ENCODE assay signal across 22 cellular contexts in genomic region chr19:14161305-14161704, GRCh38. TPM values are rescaled to one million over a fixed set of nuclear protein-coding genes. Genes with fewer than 3 reads are reported as not detected.
A peak's percentile ranks its signal among the peaks of the same experiment; 100 is the strongest.
DNase-seq lines count a peak whose midpoint lies in the region; ATAC-seq, FAIRE-seq and TF ChIP-seq lines count a peak whose summit lies in the region.
"Had no signal": no experiment of that assay in that cellular context is flagged by ENCODE, and none has a peak within 500 bp of the region (broad histone marks: within the 10 kb centered on the region; RNA-seq: fewer than 3 reads in every experiment).

No MANE protein-coding gene starts in this region.

- H3K4me2 ChIP-seq in SK-N-SH, result no peak overlapping the region
- H3K4me2 ChIP-seq in K562 (ENCODE audit: insufficient read depth, low read length), result no peak overlapping the region
- H3K4me2 ChIP-seq in osteoblast (ENCODE audit: insufficient read depth, low read length), result no peak overlapping the region

- no peak for TF ChIP-seq CTCF in SK-N-SH (IDR thresholded peaks at IDR 0.05)
- no peak for TF ChIP-seq CTCF in K562 (IDR thresholded peaks at IDR 0.05 in 2 of 3, conservative IDR thresholded peaks at IDR 0.05 in 1 of 3; ENCODE audit: insufficient read depth in 2 of 3, low read depth in 1 of 3, low read length in 3 of 3)
- no peak for TF ChIP-seq CTCF in neural crest cell (conservative IDR thresholded peaks at IDR 0.05)
- TF ChIP-seq CTCF in osteoblast (IDR thresholded peaks at IDR 0.05; ENCODE audit: extremely low read depth, low read depth, low read length), result no peak
- TF ChIP-seq CTCF in body of pancreas (IDR thresholded peaks at IDR 0.05), result no peak
- no peak for TF ChIP-seq CTCF in heart right ventricle (IDR thresholded peaks at IDR 0.05)

- peak; percentile 26 for DNase-seq in SK-N-SH
- DNase-seq in K562 (ENCODE audit: extremely low read depth in 1 of 4, low spot score in 3 of 4), result no peak
- no peak for DNase-seq in neural crest cell (ENCODE audit: low read depth, low spot score)
- DNase-seq in osteoblast (ENCODE audit: insufficient read length, low spot score, missing footprints), result peak; percentile 76
- no peak for DNase-seq in body of pancreas
- no peak for DNase-seq in heart right ventricle
- DNase-seq: Caco-2; CD4-positive, CD25-positive, alpha-beta regulatory T cell; CD8-positive, alpha-beta T cell; DMS153; DND-41; HCEC 1CT had no signal

- TF ChIP-seq RAD21 in SK-N-SH (IDR thresholded peaks at IDR 0.05; ENCODE audit: low read length), result no peak
- no peak for TF ChIP-seq RAD21 in K562 (CRISPR knock-in tag; conservative IDR thresholded peaks at IDR 0.05 in 1 of 2, IDR thresholded peaks at IDR 0.05 in 1 of 2)

- in situ Hi-C loops in K562 (cut with MboI), result no loop called here

- FAIRE-seq in K562 (lab: Jason Lieb, UNC), result no peak
- FAIRE-seq: A204.1, G401.6, GM12892, H1 had no signal

- TF ChIP-seq EP300 in SK-N-SH (IDR thresholded peaks at IDR 0.05; ENCODE audit: borderline replicate concordance in 1 of 2, low read depth in 1 of 2, low read length in 1 of 2) (no peak), K562 (IDR thresholded peaks at IDR 0.05; ENCODE audit: low read length) (no peak)

- POLR2A ChIA-PET in SK-N-SH (lab: Yijun Ruan, JAX), result no interaction called here
- POLR2A ChIA-PET in K562 (lab: Yijun Ruan, JAX), result interaction anchor here (0.6 kb wide), 1 partner anchor 29 kb away, joined by 3 read pairs; no protein-coding TSS in a partner anchor

- H3K27ac Mint-ChIP-seq in neural crest cell (ENCODE audit: unreplicated experiment), result peak overlapping the region; percentile 27
- H3K27ac Mint-ChIP-seq: B cell; CD4-positive, CD25-positive, alpha-beta regulatory T cell; CD8-positive, alpha-beta T cell had no signal

- H3K27me3 Mint-ChIP-seq in neural crest cell (ENCODE audit: low read depth), result no peaks in the 10 kb centered on the region
- H3K27me3 Mint-ChIP-seq: CD4-positive, CD25-positive, alpha-beta regulatory T cell had no signal

- H3K27me3 ChIP-seq in SK-N-SH (ENCODE audit: insufficient read depth) (no peaks in the 10 kb centered on the region), K562 (ENCODE audit: control insufficient read depth in 2 of 2, insufficient read depth in 2 of 2, low read length in 2 of 2) (no peaks in the 10 kb centered on the region), osteoblast (ENCODE audit: insufficient read depth, low read length) (no peaks in the 10 kb centered on the region), body of pancreas (no peaks in the 10 kb centered on the region), heart right ventricle (no peaks in the 10 kb centered on the region)
- H3K27me3 ChIP-seq: BLaER1 had no signal

- H3K36me3 Mint-ChIP-seq in neural crest cell (ENCODE audit: low read depth), result no peaks in the 10 kb centered on the region
- H3K36me3 Mint-ChIP-seq: CD4-positive, CD25-positive, alpha-beta regulatory T cell had no signal

- no peaks in the 10 kb centered on the region for H3K9me1 ChIP-seq in K562 (ENCODE audit: control insufficient read depth, insufficient read depth, low read length)

- H3F3A ChIP-seq in SK-N-SH (replicated peaks; ENCODE audit: insufficient read depth), result no peaks in the 10 kb centered on the region

- H3K79me2 ChIP-seq in SK-N-SH (ENCODE audit: insufficient read depth) (no peaks in the 10 kb centered on the region), K562 (ENCODE audit: control insufficient read depth, insufficient read depth, low read length) (no peaks in the 10 kb centered on the region), osteoblast (ENCODE audit: insufficient read depth, low read length) (no peaks in the 10 kb centered on the region)

- H3K9me3 Mint-ChIP-seq in neural crest cell, result no peaks in the 10 kb centered on the region
- H3K9me3 Mint-ChIP-seq: CD4-positive, CD25-positive, alpha-beta regulatory T cell; CD8-positive, alpha-beta T cell had no signal

- no peaks in the 10 kb centered on the region for H3K9me2 ChIP-seq in SK-N-SH

- CTCF ChIA-PET in SK-N-SH (lab: Yijun Ruan, JAX), result interaction anchor here (1.1 to 4.0 kb wide), 2 partner anchors 25 to 187 kb away, joined by 5 to 12 read pairs; partner anchors contain the start of gene ASF1B
- CTCF ChIA-PET in K562 (lab: Yijun Ruan, JAX; ENCODE audit: low intra/inter-chr PET ratio), result no interaction called here

- ATAC-seq in SK-N-SH treated with all-trans-retinoic acid at 6 μM for 48 hours (no peak), K562 (no peak), body of pancreas (no peak), heart right ventricle (no peak), HG03520 (IDR thresholded peaks at IDR 0.05; ENCODE audit: unreplicated experiment) (no peak)
- ATAC-seq: CD8-positive, alpha-beta T cell had no signal

- intact Hi-C loops in K562 (cut with micrococcal nuclease) (no loop called here), body of pancreas (cut with DNase I) (no loop called here), heart right ventricle (cut with DNase I) (no loop called here)

- H3K9ac ChIP-seq in SK-N-SH, result no peak overlapping the region
- no peak overlapping the region for H3K9ac ChIP-seq in K562 (ENCODE audit: insufficient read depth in 1 of 2, low read depth in 2 of 2, low read length in 2 of 2)
- H3K9ac ChIP-seq: BLaER1 had no signal

- peaks cover 0 to 8% of the 10 kb centered on the region in 2 experiments; a peak in 1 of 4 replicates for H3K4me1 ChIP-seq in SK-N-SH (ENCODE audit: control insufficient read depth in 1 of 2, insufficient read depth in 2 of 2, low read depth in 1 of 2, low read length in 1 of 2)
- peaks cover 0 to 30% of the 10 kb centered on the region in 2 experiments; a peak in 2 of 5 replicates for H3K4me1 ChIP-seq in K562 (replicated peaks in 1 of 2; ENCODE audit: control insufficient read depth in 2 of 2, insufficient read depth in 2 of 2, low read length in 2 of 2)
- no peaks in the 10 kb centered on the region for H3K4me1 ChIP-seq in osteoblast (ENCODE audit: insufficient read depth, low read length)
- H3K4me1 ChIP-seq in body of pancreas, result no peaks in the 10 kb centered on the region
- H3K4me1 ChIP-seq in heart right ventricle, result peaks cover 0 to 4% (median 0%) of the 10 kb centered on the region in 9 donors
- H3K4me1 ChIP-seq: Caco-2 had no signal

- no peak for TF ChIP-seq POLR2A in K562 (conservative IDR thresholded peaks at IDR 0.05)
- TF ChIP-seq POLR2A in body of pancreas (IDR thresholded peaks at IDR 0.05), result no peak

- H3K27ac ChIP-seq in SK-N-SH (ENCODE audit: low read depth in 2 of 2, low read length in 1 of 2) (no peak overlapping the region), K562 (ENCODE audit: extremely low read depth, low read depth, low read length) (no peak overlapping the region), osteoblast (ENCODE audit: low read depth, low read length) (no peak overlapping the region), body of pancreas (no peak overlapping the region), heart right ventricle (no peak overlapping the region)
- H3K27ac ChIP-seq: 22Rv1, C4-2B had no signal

- 93% methylated on average over 7 of the region's 19 CpGs for WGBS in SK-N-SH (ENCODE audit: low lambda C conversion rate)
- WGBS in K562 (ENCODE audit: insufficient coverage, low coverage, missing lambda C conversion rate), result 87% methylated on average over 8 of the region's 19 CpGs
- 92 to 95% methylated on average over 11 to 17 of the region's 19 CpGs for WGBS in body of pancreas, 2 donors
- WGBS in heart right ventricle, 2 donors, result 95 to 96% methylated on average over 19 of the region's 19 CpGs

- H3K4me3 Mint-ChIP-seq in neural crest cell, result no peak overlapping the region
- H3K4me3 Mint-ChIP-seq: B cell; CD8-positive, alpha-beta T cell had no signal

- H3K4me3 ChIP-seq in SK-N-SH (ENCODE audit: low read depth in 2 of 2, low read length in 1 of 2) (no peak overlapping the region), K562 (no peak overlapping the region), osteoblast (ENCODE audit: insufficient read depth, low read length) (no peak overlapping the region), body of pancreas (no peak overlapping the region), heart right ventricle (no peak overlapping the region)
- H3K4me3 ChIP-seq: BLaER1 had no signal

- no peaks in the 10 kb centered on the region for H3K9me3 ChIP-seq in SK-N-SH
- no peaks in the 10 kb centered on the region for H3K9me3 ChIP-seq in K562 (replicated peaks; ENCODE audit: control insufficient read depth, insufficient read depth, low read depth, low read length)
- no peaks in the 10 kb centered on the region for H3K9me3 ChIP-seq in osteoblast (ENCODE audit: low read depth, low read length)
- no peaks in the 10 kb centered on the region for H3K9me3 ChIP-seq in body of pancreas
- no peaks in the 10 kb centered on the region for H3K9me3 ChIP-seq in heart right ventricle
- H3K9me3 ChIP-seq: BLaER1, Caco-2 had no signal

- BruUV-seq in K562 (replicated peaks; lab: Mats Ljungman, UMichigan), result no TSS peak

- H3K36me3 ChIP-seq in SK-N-SH (replicated peaks in 1 of 2; ENCODE audit: control insufficient read depth in 1 of 2, insufficient read depth in 2 of 2, low read length in 1 of 2) (peaks cover 5 to 33% of the 10 kb centered on the region in 2 experiments), K562 (ENCODE audit: control insufficient read depth, insufficient read depth, low read length) (peaks cover 36% of the 10 kb centered on the region; the same call in 2 of the 3 replicates), osteoblast (ENCODE audit: insufficient read depth, low read length) (no peaks in the 10 kb centered on the region), body of pancreas (replicated peaks in 1 of 2; ENCODE audit: insufficient read depth in 1 of 2, low read depth in 2 of 2) (peaks cover 0 to 1% of the 10 kb centered on the region in 2 donors), heart right ventricle (peaks cover 0 to 55% (median 17%) of the 10 kb centered on the region in 9 donors)

- peaks cover 7% of the 10 kb centered on the region for H3K4me1 Mint-ChIP-seq in neural crest cell

- H2AFZ ChIP-seq in SK-N-SH (ENCODE audit: low read depth) (no peak overlapping the region), K562 (ENCODE audit: low read depth, low read length) (no peak overlapping the region), osteoblast (ENCODE audit: low read length) (no peak overlapping the region)

- H4K20me1 ChIP-seq in SK-N-SH (ENCODE audit: insufficient read depth) (no peaks in the 10 kb centered on the region), K562 (replicated peaks; ENCODE audit: control insufficient read depth, insufficient read depth, low read length) (no peaks in the 10 kb centered on the region; the same call in none of the 2 replicates), osteoblast (ENCODE audit: insufficient read depth, low read length) (peaks cover 2% of the 10 kb centered on the region)

RNA-seq across cellular contexts. Expression of gene ASF1B, which starts 24.9 kb away (rescaled TPM):
- polyA plus RNA-seq in SK-N-SH (2012; rRNA removed) (17.8 and 19.0 TPM in 2 replicates), K562 (2011; rRNA removed) (43.1 and 69.4 TPM in 2 replicates), K562 (2014; fragmentation: Illumina TruSeq; extraction: Trizol) (59.5 and 60.9 TPM in 2 replicates), K562 (2014; fragmentation: Nextera tagmentation; extraction: Ambion mirVana) (1 to 10 TPM; 6.0 to 8.0 TPM), K562 (2014; rRNA removed) (52.7 and 53.3 TPM in 2 replicates), heart right ventricle (under 1 TPM; 0.59 to 0.90 TPM)
- 12.3 and 20.2 TPM in 2 replicates for polyA plus RNA-seq in SK-N-SH (2012; cell fraction: cytosol; rRNA removed)
- 9.1 and 10.0 TPM in 2 replicates for polyA plus RNA-seq in SK-N-SH (2012; cell fraction: nucleus; rRNA removed)
- 7.9 and 16.6 TPM in 2 replicates for total RNA-seq in K562 (2011; cell fraction: chromatin; rRNA removed; ENCODE audit: low replicate concordance)
- 18.7 and 23.9 TPM in 2 replicates for total RNA-seq in K562 (2011; cell fraction: nucleolus; rRNA removed)
- total RNA-seq in K562 (2011; cell fraction: nucleoplasm; rRNA removed), result 14.1 and 22.4 TPM in 2 replicates
- total RNA-seq in K562 (2014; rRNA removed) (54.8 and 85.6 TPM in 2 replicates), K562 (2014; rRNA removed; fragmentation: Illumina TruSeq; extraction: Trizol) (29.4 and 30.7 TPM in 2 replicates), K562 (2015; rRNA removed; fragmentation: Illumina TruSeq; extraction: Trizol) (38.0 and 39.3 TPM in 2 replicates), K562 (2021) (59.6 and 66.6 TPM in 2 replicates), neural crest cell (54.8 and 55.6 TPM in 2 replicates), osteoblast (1.1 and 2.7 TPM in 2 replicates), body of pancreas (1 to 10 TPM in 1 of 2 donors, under 1 TPM in 1; 0.26 to 1.6 TPM), heart right ventricle (1 to 10 TPM in 3 of 10 donors, under 1 TPM in 7; 0.17 to 5.6 (median 0.63) TPM)
- 75.6 and 117 TPM in 2 replicates for polyA plus RNA-seq in K562 (2011; cell fraction: cytosol; rRNA removed)
- 22.8 and 25.8 TPM in 2 replicates for polyA plus RNA-seq in K562 (2011; cell fraction: nucleus; rRNA removed)
- 72.6 and 87.5 TPM in 2 replicates for polyA plus RNA-seq in K562 (2012)
- polyA minus RNA-seq in K562 (2011; rRNA and poly(A)+ RNA removed), result 19.4 and 39.5 TPM in 2 replicates
- 43.6 and 47.1 TPM in 2 replicates for polyA minus RNA-seq in K562 (2011; cell fraction: cytosol; rRNA and poly(A)+ RNA removed)
- polyA minus RNA-seq in K562 (2011; cell fraction: nucleus; rRNA and poly(A)+ RNA removed), result 11.0 and 13.6 TPM in 2 replicates

RNA-seq across cellular contexts. Expression of gene PRKACA, which starts 43.7 kb away (rescaled TPM):
- 17.2 and 48.4 TPM in 2 replicates for polyA plus RNA-seq in SK-N-SH (2012; rRNA removed)
- polyA plus RNA-seq in SK-N-SH (2012; cell fraction: cytosol; rRNA removed), result 33.8 and 53.4 TPM in 2 replicates
- polyA plus RNA-seq in SK-N-SH (2012; cell fraction: nucleus; rRNA removed), result 32.5 and 44.9 TPM in 2 replicates
- total RNA-seq in K562 (2011; cell fraction: chromatin; rRNA removed; ENCODE audit: low replicate concordance), result 26.1 and 58.3 TPM in 2 replicates
- 30.5 and 42.7 TPM in 2 replicates for total RNA-seq in K562 (2011; cell fraction: nucleolus; rRNA removed)
- total RNA-seq in K562 (2011; cell fraction: nucleoplasm; rRNA removed), result 28.7 and 35.1 TPM in 2 replicates
- 8.4 and 12.7 TPM in 2 replicates for total RNA-seq in K562 (2014; rRNA removed)
- total RNA-seq in K562 (2014; rRNA removed; fragmentation: Illumina TruSeq; extraction: Trizol), result 10.6 and 13.0 TPM in 2 replicates
- total RNA-seq in K562 (2015; rRNA removed; fragmentation: Illumina TruSeq; extraction: Trizol), result 11.9 and 12.2 TPM in 2 replicates
- 57.8 and 63.1 TPM in 2 replicates for total RNA-seq in K562 (2021)
- 19.9 and 22.9 TPM in 2 replicates for polyA plus RNA-seq in K562 (2011; rRNA removed)
- polyA plus RNA-seq in K562 (2011; cell fraction: cytosol; rRNA removed), result 18.1 and 22.9 TPM in 2 replicates
- 9.4 and 10.8 TPM in 2 replicates for polyA plus RNA-seq in K562 (2011; cell fraction: nucleus; rRNA removed)
- 53.1 and 56.7 TPM in 2 replicates for polyA plus RNA-seq in K562 (2012)
- polyA plus RNA-seq in K562 (2014; fragmentation: Illumina TruSeq; extraction: Trizol), result 50.6 and 59.4 TPM in 2 replicates
- polyA plus RNA-seq in K562 (2014; fragmentation: Nextera tagmentation; extraction: Ambion mirVana), result 1 to 10 TPM; 1.2 to 1.7 TPM
- polyA plus RNA-seq in K562 (2014; rRNA removed), result 37.6 and 39.7 TPM in 2 replicates
- polyA minus RNA-seq in K562 (2011; rRNA and poly(A)+ RNA removed), result 16.0 and 20.3 TPM in 2 replicates
- polyA minus RNA-seq in K562 (2011; cell fraction: cytosol; rRNA and poly(A)+ RNA removed), result 18.1 and 18.7 TPM in 2 replicates
- polyA minus RNA-seq in K562 (2011; cell fraction: nucleus; rRNA and poly(A)+ RNA removed), result 7.5 and 8.3 TPM in 2 replicates
- 103 TPM in 2 replicates for total RNA-seq in neural crest cell
- total RNA-seq in osteoblast, result 45.6 and 56.3 TPM in 2 replicates
- 10 to 100 TPM; 15.5 to 22.6 TPM for total RNA-seq in body of pancreas
- 100 to 1,000 TPM; 473 to 691 (median 518) TPM for total RNA-seq in heart right ventricle
- 100 to 1,000 TPM; 196 to 214 TPM for polyA plus RNA-seq in heart right ventricle

RNA-seq across cellular contexts. Expression of gene ADGRL1, which starts 44.7 kb away (rescaled TPM):
- 13.4 TPM in 2 replicates for polyA plus RNA-seq in SK-N-SH (2012; rRNA removed)
- polyA plus RNA-seq in SK-N-SH (2012; cell fraction: cytosol; rRNA removed), result 4.6 and 7.8 TPM in 2 replicates
- polyA plus RNA-seq in SK-N-SH (2012; cell fraction: nucleus; rRNA removed), result 30.2 and 34.8 TPM in 2 replicates
- total RNA-seq in K562 (2011; cell fraction: chromatin; rRNA removed; ENCODE audit: low replicate concordance), result 52.8 and 150 TPM in 2 replicates
- 73.8 and 77.4 TPM in 2 replicates for total RNA-seq in K562 (2011; cell fraction: nucleolus; rRNA removed)
- 64.1 and 80.0 TPM in 2 replicates for total RNA-seq in K562 (2011; cell fraction: nucleoplasm; rRNA removed)
- 10.9 TPM in 2 replicates for total RNA-seq in K562 (2014; rRNA removed)
- total RNA-seq in K562 (2014; rRNA removed; fragmentation: Illumina TruSeq; extraction: Trizol), result 2.8 and 3.3 TPM in 2 replicates
- 6.7 and 7.6 TPM in 2 replicates for total RNA-seq in K562 (2015; rRNA removed; fragmentation: Illumina TruSeq; extraction: Trizol)
- 33.2 and 37.0 TPM in 2 replicates for total RNA-seq in K562 (2021)
- polyA plus RNA-seq in K562 (2011; rRNA removed), result 8.6 and 14.7 TPM in 2 replicates
- 10.0 and 19.9 TPM in 2 replicates for polyA plus RNA-seq in K562 (2011; cell fraction: cytosol; rRNA removed)
- polyA plus RNA-seq in K562 (2011; cell fraction: nucleus; rRNA removed), result 50.7 and 75.0 TPM in 2 replicates
- polyA plus RNA-seq in K562 (2012), result 12.4 and 16.3 TPM in 2 replicates
- 10.8 and 16.6 TPM in 2 replicates for polyA plus RNA-seq in K562 (2014; fragmentation: Illumina TruSeq; extraction: Trizol)
- under 1 TPM; 0.14 to 0.27 TPM for polyA plus RNA-seq in K562 (2014; fragmentation: Nextera tagmentation; extraction: Ambion mirVana)
- 12.6 and 20.3 TPM in 2 replicates for polyA plus RNA-seq in K562 (2014; rRNA removed)
- polyA minus RNA-seq in K562 (2011; rRNA and poly(A)+ RNA removed), result 9.3 and 13.3 TPM in 2 replicates
- 31.3 and 46.7 TPM in 2 replicates for polyA minus RNA-seq in K562 (2011; cell fraction: cytosol; rRNA and poly(A)+ RNA removed)
- polyA minus RNA-seq in K562 (2011; cell fraction: nucleus; rRNA and poly(A)+ RNA removed), result 17.5 and 24.1 TPM in 2 replicates
- total RNA-seq in neural crest cell, result 34.6 and 38.5 TPM in 2 replicates
- 2.5 and 2.9 TPM in 2 replicates for total RNA-seq in osteoblast
- 10 to 100 TPM; 12.5 to 16.5 TPM for total RNA-seq in body of pancreas
- total RNA-seq in heart right ventricle, result 10 to 100 TPM in 9 of 10 donors, 1 to 10 TPM in 1; 9.0 to 31.9 (median 13.1) TPM
- polyA plus RNA-seq in heart right ventricle, result 10 to 100 TPM in 1 of 2 donors, 1 to 10 TPM in 1; 5.1 to 12.5 TPM

Comparison
In these comparisons a context has a peak if more than half of its experiments do, and no peak if none do; other contexts are left out.
1. DNase-seq: peak in SK-N-SH (single experiment) and osteoblast (single experiment); none in K562 (0 of 4), neural crest cell (single experiment), body of pancreas (0 of 4) and heart right ventricle (0 of 2).